Comparison of ENCODE assay signal across 8 cellular contexts in genomic region chr13:75705395-75705794, GRCh38.
DNase-seq lines count a peak whose midpoint lies in the region; ATAC-seq and TF ChIP-seq lines count a peak whose summit lies in the region.

No MANE protein-coding gene starts in this region.

- no peaks in the 10 kb centered on the region for H3K9me3 ChIP-seq in left lung

- peak; percentile 89 for DNase-seq in A172 (ENCODE audit: low spot score)
- peak; percentile 27 for DNase-seq in astrocyte of the cerebellum (ENCODE audit: low read depth)
- DNase-seq in left lung: no peak
- DNase-seq in NCI-H2227 (lab: John Stamatoyannopoulos, UW; ENCODE audit: unreplicated experiment): no peak
- no peak for DNase-seq in hippocampal formation (lab: John Stamatoyannopoulos, UW)
- no peak for DNase-seq in Ammon's horn (ENCODE audit: low spot score)

- H3K36me3 ChIP-seq in left lung: no peaks in the 10 kb centered on the region

- H3K4me1 ChIP-seq in left lung: peaks cover 0 to 10% of the 10 kb centered on the region in 2 donors

- H3K27ac ChIP-seq in left lung: peak overlapping the region; percentile 79 to 84

- H3K4me3 ChIP-seq in astrocyte of the cerebellum (ENCODE audit: low read depth, low read length): no peak overlapping the region
- H3K4me3 ChIP-seq in left lung: no peak overlapping the region

- intact Hi-C loops in left lung (cut with DNase I): no loop called here

- ATAC-seq in HG02610 (IDR thresholded peaks at IDR 0.05; ENCODE audit: unreplicated experiment): peak; percentile 71
- peak; percentile 81 for ATAC-seq in left lung
- ATAC-seq in HG02678 (IDR thresholded peaks at IDR 0.05; ENCODE audit: unreplicated experiment): no peak

- in situ Hi-C loops in astrocyte of the cerebellum (cut with HindIII; ENCODE audit: low sequenced_read_pairs): no loop called here

- H3K27me3 ChIP-seq in left lung: no peaks in the 10 kb centered on the region

- no peak for TF ChIP-seq CTCF in astrocyte of the cerebellum (IDR thresholded peaks at IDR 0.05; ENCODE audit: low read depth, low read length, missing control alignments)
- TF ChIP-seq CTCF in left lung (IDR thresholded peaks at IDR 0.05): no peak

Comparison
In these comparisons a context has a peak if more than half of its experiments do, and no peak if none do; other contexts are left out.
1. DNase-seq: peak in A172 (single experiment) and astrocyte of the cerebellum (single experiment); none in left lung (0 of 2), NCI-H2227 (single experiment), hippocampal formation (0 of 2) and Ammon's horn (single experiment).